ENCODE assay signal across 15 cellular contexts in genomic region chr14:99698236-99698635, GRCh38. TPM values are rescaled to one million over a fixed set of nuclear protein-coding genes. Genes with fewer than 3 reads are reported as not detected.
DNase-seq lines count a peak whose midpoint lies in the region; ATAC-seq and TF ChIP-seq lines count a peak whose summit lies in the region.
"Had no signal": no experiment of that assay in that cellular context is flagged by ENCODE, and none has a peak within 500 bp of the region (broad histone marks: within the 10 kb centered on the region; RNA-seq: fewer than 3 reads in every experiment).

No MANE protein-coding gene starts in this region.

- H3K4me3 Mint-ChIP-seq in osteocyte (ENCODE audit: unreplicated experiment), result no peak overlapping the region
- H3K4me3 Mint-ChIP-seq: CD4-positive, CD25-positive, alpha-beta regulatory T cell; H9 had no signal

- no peaks in the 10 kb centered on the region for H3K27me3 ChIP-seq in right atrium auricular region

- no peak overlapping the region for H3K27ac ChIP-seq in right atrium auricular region

- no peaks in the 10 kb centered on the region for H3K36me3 ChIP-seq in right atrium auricular region

- peaks cover 11% of the 10 kb centered on the region for H3K9me3 Mint-ChIP-seq in osteocyte (ENCODE audit: unreplicated experiment)

- H3K27me3 Mint-ChIP-seq in osteocyte (ENCODE audit: unreplicated experiment), result peaks cover 21% of the 10 kb centered on the region

- DNase-seq in right atrium auricular region (ENCODE audit: low spot score) (peak; percentile 4), Right ventricle myocardium superior (no peak), left lobe of liver (ENCODE audit: low spot score) (peak; percentile 10), osteocyte (ENCODE audit: extremely low spot score, unreplicated experiment) (peak; percentile 53), T-helper 9 cell (no peak)
- no peak for DNase-seq in activated CD4-positive, alpha-beta T cell treated with anti-CD3 and anti-CD28 coated beads for 1 hour
- DNase-seq: 8988T, C1 segment of cervical spinal cord, COR-L47, H9 had no signal

- H3K4me1 Mint-ChIP-seq in osteocyte (ENCODE audit: unreplicated experiment), result no peaks in the 10 kb centered on the region
- H3K4me1 Mint-ChIP-seq: CD4-positive, CD25-positive, alpha-beta regulatory T cell; H9 had no signal

- H3K36me3 Mint-ChIP-seq in osteocyte (ENCODE audit: unreplicated experiment), result peaks cover 7% of the 10 kb centered on the region

- no peak overlapping the region for H3K27ac Mint-ChIP-seq in osteocyte (ENCODE audit: unreplicated experiment)
- H3K27ac Mint-ChIP-seq: CD4-positive, CD25-positive, alpha-beta regulatory T cell; CD8-positive, alpha-beta memory T cell; H9 had no signal

- TF ChIP-seq CTCF in right atrium auricular region (IDR thresholded peaks at IDR 0.05) (no peak), osteocyte (IDR thresholded peaks at IDR 0.05) (no peak)

- H3K4me1 ChIP-seq in right atrium auricular region, result no peaks in the 10 kb centered on the region

- ATAC-seq in Right ventricle myocardium superior (ENCODE audit: poor library complexity) (no peak), left lobe of liver (no peak), HG03159 (IDR thresholded peaks at IDR 0.05; ENCODE audit: unreplicated experiment) (no peak)

- intact Hi-C loops in Right ventricle myocardium superior (cut with DNase I), result no loop called here

- no peak overlapping the region for H3K4me3 ChIP-seq in right atrium auricular region

- peaks cover 2 to 9% of the 10 kb centered on the region in 2 donors for H3K9me3 ChIP-seq in right atrium auricular region

RNA-seq across cellular contexts. Expression of gene CYP46A1, which starts 14.1 kb away (rescaled TPM):
- total RNA-seq in right atrium auricular region (1 to 10 TPM; 1.4 to 6.9 TPM), Right ventricle myocardium superior (3.0 TPM), left lobe of liver (1.5 TPM), osteocyte (1.3 and 1.8 TPM in 2 replicates)
- total RNA-seq: A673; CD4-positive, CD25-positive, alpha-beta regulatory T cell; HT-29 had no signal

RNA-seq across cellular contexts. Expression of gene HHIPL1, which starts 53.3 kb away (rescaled TPM):
- total RNA-seq in right atrium auricular region (1 to 10 TPM; 1.8 to 2.4 TPM), Right ventricle myocardium superior (1.6 TPM), left lobe of liver (0.96 TPM), osteocyte (2.0 and 2.7 TPM in 2 replicates)
- total RNA-seq: CD4-positive, CD25-positive, alpha-beta regulatory T cell; HT-29 had no signal

Comparison
In these comparisons a context has a peak if more than half of its experiments do, and no peak if none do; other contexts are left out.
1. DNase-seq: peak in right atrium auricular region (single experiment), left lobe of liver (single experiment) and osteocyte (single experiment); none in Right ventricle myocardium superior (single experiment), activated CD4-positive, alpha-beta T cell treated with anti-CD3 and anti-CD28 coated beads for 1 hour (single experiment) and T-helper 9 cell (single experiment).